27 cellular contexts compared by ENCODE assay signal in the genomic region with DNA sequence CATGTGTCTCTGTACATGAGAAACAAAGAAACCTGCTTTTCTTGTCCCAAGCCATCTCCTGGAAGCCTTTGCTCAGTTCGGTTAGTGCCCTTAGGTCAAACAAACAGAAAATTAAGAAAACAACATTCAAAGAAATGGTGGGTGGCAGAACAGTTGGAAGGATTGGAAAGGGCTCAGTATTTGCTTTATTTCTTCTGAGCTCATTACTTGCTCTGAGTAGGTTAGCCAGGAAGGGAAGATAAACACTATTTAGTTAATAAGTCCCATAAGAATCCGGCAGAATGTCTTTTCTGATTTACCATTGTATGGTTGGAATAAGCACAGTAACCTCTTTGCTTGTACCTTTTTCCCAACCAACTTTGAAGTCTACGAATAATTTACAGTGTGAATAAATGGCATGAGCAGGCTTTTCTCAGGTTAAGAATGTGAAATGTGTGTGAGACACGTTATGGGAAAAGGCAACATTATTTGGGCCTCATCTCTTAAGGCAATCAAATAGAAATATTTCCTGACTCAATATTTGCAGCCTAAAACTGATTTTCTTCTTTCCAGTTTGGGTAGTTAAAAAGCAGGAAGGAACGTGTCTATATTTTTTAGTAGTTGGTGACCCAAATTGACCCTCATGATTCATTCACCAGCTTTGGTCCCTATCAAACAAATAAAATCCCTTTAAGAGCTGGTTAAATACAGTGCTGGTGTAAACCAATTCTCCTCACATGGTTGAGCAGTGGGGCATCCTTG.
"Had no signal": no experiment of that assay in that cellular context is flagged by ENCODE, and none has a peak within 500 bp of the region (broad histone marks: within the 10 kb centered on the region; RNA-seq: fewer than 3 reads in every experiment).

No MANE protein-coding gene starts in this region.

- H3K4me2 ChIP-seq: smooth muscle cell had no signal

- H3K36me3 Mint-ChIP-seq: activated naive CD8-positive, alpha-beta T cell treated with anti-CD3 and anti-CD28 coated beads, Interleukin-2, amount 10 ng/mL, durations not matched to agents 7 days and 5 days; memory B cell; natural killer cell treated with Interleukin-12 subunit alpha and Interleukin-12 subunit beta and Interleukin-15 and Interleukin-18, amount 100 ng/mL, for 72 hours; stimulated activated memory B cell treated with anti-CD40 and anti-IgM and Interleukin-4, amounts not matched to agents 10 μg/mL and 1 μg/mL and 100 μg/mL, for 72 hours; type B pancreatic cell had no signal

- H3K4me1 Mint-ChIP-seq: activated naive CD8-positive, alpha-beta T cell treated with anti-CD3 and anti-CD28 coated beads, Interleukin-2, amount 10 ng/mL, durations not matched to agents 7 days and 5 days; memory B cell; stimulated activated memory B cell treated with anti-CD40 and anti-IgM and Interleukin-4, amounts not matched to agents 10 μg/mL and 1 μg/mL and 100 μg/mL, for 72 hours had no signal

- H3K4me3 ChIP-seq: breast epithelium, colonic mucosa, dorsolateral prefrontal cortex, heart left ventricle, pancreas, psoas muscle, smooth muscle cell, stomach, vagina had no signal

- H3K9me3 ChIP-seq: breast epithelium, colonic mucosa, heart left ventricle, neutrophil, pancreas, psoas muscle, stomach, vagina had no signal

- H3K27me3 ChIP-seq: breast epithelium, colonic mucosa, neutrophil, pancreas, stomach, vagina had no signal

- DNase-seq: activated CD8-positive, alpha-beta memory T cell treated with anti-CD3 and anti-CD28 coated beads for 24 hours; activated CD8-positive, alpha-beta memory T cell treated with anti-CD3 and anti-CD28 coated beads, Interleukin-2, amount 50 U/mL, for 4 hours; activated naive CD4-positive, alpha-beta T cell treated with Interleukin-2 at 50 U/mL for 16 hours; activated naive CD8-positive, alpha-beta T cell treated with anti-CD3 and anti-CD28 coated beads, Interleukin-2, amount 10 ng/mL, durations not matched to agents 7 days and 5 days; activated T-cell treated with anti-CD3 and anti-CD28 coated beads, Interleukin-2, amount 50 U/mL, for 4 hours; amniotic stem cell; colonic mucosa; dorsolateral prefrontal cortex; effector memory CD8-positive, alpha-beta T cell; heart left ventricle; islet precursor cell; left cardiac atrium; pancreas; psoas muscle; stimulated activated CD4-positive, alpha-beta T cell treated with anti-CD3 and anti-CD28 coated beads, Interleukin-15, amount 100 ng/mL, for 24 hours; stomach had no signal

- H3K27ac ChIP-seq: breast epithelium, colonic mucosa, dorsolateral prefrontal cortex, heart left ventricle, neutrophil, pancreas, psoas muscle, stomach, vagina had no signal

- FAIRE-seq: pancreas, TTC549 had no signal

- ATAC-seq: activated T-cell treated with anti-CD3 and anti-CD28 coated beads, Interleukin-2, amount 50 U/mL, for 4 hours; effector memory CD8-positive, alpha-beta T cell; heart left ventricle; left cardiac atrium; natural killer cell treated with Interleukin-12 subunit alpha and Interleukin-12 subunit beta and Interleukin-15 and Interleukin-18, amount 100 ng/mL, for 72 hours; pancreas; psoas muscle; sciatic nerve; stimulated activated memory B cell treated with anti-CD40 and anti-IgM and Interleukin-4, amounts not matched to agents 10 μg/mL and 1 μg/mL and 100 μg/mL, for 72 hours had no signal

- H3K4me3 Mint-ChIP-seq: activated naive CD8-positive, alpha-beta T cell treated with anti-CD3 and anti-CD28 coated beads, Interleukin-2, amount 10 ng/mL, durations not matched to agents 7 days and 5 days; activated T-cell treated with anti-CD3 and anti-CD28 coated beads, Interleukin-2, amount 50 U/mL, for 4 hours; effector memory CD8-positive, alpha-beta T cell; memory B cell; natural killer cell treated with Interleukin-12 subunit alpha and Interleukin-12 subunit beta and Interleukin-15 and Interleukin-18, amount 100 ng/mL, for 72 hours; stimulated activated memory B cell treated with anti-CD40 and anti-IgM and Interleukin-4, amounts not matched to agents 10 μg/mL and 1 μg/mL and 100 μg/mL, for 72 hours; type B pancreatic cell had no signal

- H3K27me3 Mint-ChIP-seq: activated naive CD8-positive, alpha-beta T cell treated with anti-CD3 and anti-CD28 coated beads, Interleukin-2, amount 10 ng/mL, durations not matched to agents 7 days and 5 days; effector memory CD8-positive, alpha-beta T cell; memory B cell; stimulated activated memory B cell treated with anti-CD40 and anti-IgM and Interleukin-4, amounts not matched to agents 10 μg/mL and 1 μg/mL and 100 μg/mL, for 72 hours; type B pancreatic cell had no signal

- H3K9me3 Mint-ChIP-seq: activated naive CD8-positive, alpha-beta T cell treated with anti-CD3 and anti-CD28 coated beads, Interleukin-2, amount 10 ng/mL, durations not matched to agents 7 days and 5 days; activated T-helper 2 cell treated with anti-CD3 and anti-CD28 coated beads, Interferon-gamma antibody, Interleukin-2, Interleukin-4, amounts not matched to agents 10 μg/mL and 5 μg/mL and 100 μg/mL, durations not matched to agents 14 hours and 24 hours and 36 hours had no signal

- H3K36me3 ChIP-seq: breast epithelium, colonic mucosa, heart left ventricle, neutrophil, pancreas, stomach, vagina had no signal

- H3K27ac Mint-ChIP-seq: activated naive CD8-positive, alpha-beta T cell treated with anti-CD3 and anti-CD28 coated beads, Interleukin-2, amount 10 ng/mL, durations not matched to agents 7 days and 5 days; activated T-helper 2 cell treated with anti-CD3 and anti-CD28 coated beads, Interferon-gamma antibody, Interleukin-2, Interleukin-4, amounts not matched to agents 10 μg/mL and 5 μg/mL and 100 μg/mL, durations not matched to agents 14 hours and 24 hours and 36 hours; effector memory CD8-positive, alpha-beta T cell; memory B cell; natural killer cell treated with Interleukin-12 subunit alpha and Interleukin-12 subunit beta and Interleukin-15 and Interleukin-18, amount 100 ng/mL, for 72 hours; stimulated activated memory B cell treated with anti-CD40 and anti-IgM and Interleukin-4, amounts not matched to agents 10 μg/mL and 1 μg/mL and 100 μg/mL, for 72 hours; type B pancreatic cell had no signal

- H3K4me1 ChIP-seq: breast epithelium, colonic mucosa, heart left ventricle, pancreas, psoas muscle, stomach, vagina had no signal
